In genomic region chr3:174409085-174409743, GRCh38 we compare ENCODE assay signal across 16 cellular contexts.
"Had no signal": no experiment of that assay in that cellular context is flagged by ENCODE, and none has a peak within 500 bp of the region (broad histone marks: within the 10 kb centered on the region; RNA-seq: fewer than 3 reads in every experiment).

No MANE protein-coding gene starts in this region.

- H3K9me3 ChIP-seq: body of pancreas, pancreas, uterus had no signal

- H3K4me1 ChIP-seq: body of pancreas, pancreas, uterus had no signal

- H3K4me1 Mint-ChIP-seq: activated CD8-positive, alpha-beta memory T cell treated with anti-CD3 and anti-CD28 coated beads, Interleukin-2, amount 10 ng/mL, durations not matched to agents 7 days and 5 days had no signal

- DNase-seq: activated CD4-positive, alpha-beta T cell treated with anti-CD3 and anti-CD28 coated beads, Interleukin-2, amount 50 U/mL, for 4 hours; activated CD4-positive, CD25-positive, alpha-beta regulatory T cell treated with anti-CD3 and anti-CD28 coated beads, Interleukin-2, amount 50 U/mL, for 72 hours; activated CD8-positive, alpha-beta memory T cell treated with anti-CD3 and anti-CD28 coated beads, Interleukin-2, amount 10 ng/mL, durations not matched to agents 7 days and 5 days; activated effector memory CD4-positive, alpha-beta T cell treated with Interleukin-2 at 50 U/mL for 16 hours; activated T-cell treated with anti-CD3 and anti-CD28 coated beads, Interleukin-2, amount 50 U/mL, for 24 hours; amniotic stem cell; body of pancreas; central memory CD4-positive, alpha-beta T cell; cortex of kidney; effector memory CD8-positive, alpha-beta T cell; erythroblast; pancreas; T-helper 9 cell; uterus had no signal

- H3K27me3 ChIP-seq: body of pancreas, pancreas, uterus had no signal

- H3K27ac Mint-ChIP-seq: activated CD8-positive, alpha-beta memory T cell treated with anti-CD3 and anti-CD28 coated beads, Interleukin-2, amount 10 ng/mL, durations not matched to agents 7 days and 5 days; activated naive CD4-positive, alpha-beta T cell treated with anti-CD3 and anti-CD28 coated beads, Interleukin-2, amount 50 U/mL, for 72 hours; activated T-cell treated with anti-CD3 and anti-CD28 coated beads, Interleukin-2, amount 50 U/mL, for 24 hours; effector memory CD8-positive, alpha-beta T cell had no signal

- H3K4me3 ChIP-seq: body of pancreas, pancreas, skin epidermis, uterus had no signal

- ATAC-seq: activated CD8-positive, alpha-beta memory T cell treated with anti-CD3 and anti-CD28 coated beads, Interleukin-2, amount 10 ng/mL, durations not matched to agents 7 days and 5 days; activated naive CD4-positive, alpha-beta T cell treated with anti-CD3 and anti-CD28 coated beads, Interleukin-2, amount 50 U/mL, for 72 hours; body of pancreas; effector memory CD8-positive, alpha-beta T cell; pancreas had no signal

- H3K27ac ChIP-seq: body of pancreas, pancreas, skin epidermis, uterus had no signal

- H3K36me3 ChIP-seq: pancreas, uterus had no signal

- H3K27me3 Mint-ChIP-seq: activated CD8-positive, alpha-beta memory T cell treated with anti-CD3 and anti-CD28 coated beads, Interleukin-2, amount 10 ng/mL, durations not matched to agents 7 days and 5 days; activated T-cell treated with anti-CD3 and anti-CD28 coated beads, Interleukin-2, amount 50 U/mL, for 24 hours; effector memory CD8-positive, alpha-beta T cell had no signal

- H3K4me3 Mint-ChIP-seq: activated CD8-positive, alpha-beta memory T cell treated with anti-CD3 and anti-CD28 coated beads, Interleukin-2, amount 10 ng/mL, durations not matched to agents 7 days and 5 days; activated T-cell treated with anti-CD3 and anti-CD28 coated beads, Interleukin-2, amount 50 U/mL, for 24 hours; effector memory CD8-positive, alpha-beta T cell had no signal

- H3K36me3 Mint-ChIP-seq: activated CD8-positive, alpha-beta memory T cell treated with anti-CD3 and anti-CD28 coated beads, Interleukin-2, amount 10 ng/mL, durations not matched to agents 7 days and 5 days; activated naive CD4-positive, alpha-beta T cell treated with anti-CD3 and anti-CD28 coated beads, Interleukin-2, amount 50 U/mL, for 72 hours had no signal
